ENCODE assay signal across 22 cellular contexts in genomic region chr1:6674796-6675195, GRCh38. TPM values are rescaled to one million over a fixed set of nuclear protein-coding genes. Genes with fewer than 3 reads are reported as not detected.
DNase-seq lines count a peak whose midpoint lies in the region; ATAC-seq lines count a peak whose summit lies in the region.
"Had no signal": no experiment of that assay in that cellular context is flagged by ENCODE, and none has a peak within 500 bp of the region (broad histone marks: within the 10 kb centered on the region; RNA-seq: fewer than 3 reads in every experiment).

No MANE protein-coding gene starts in this region.

- H3K36me3 Mint-ChIP-seq in stimulated activated naive B cell treated with anti-CD40 and anti-IgM and Interleukin-4, amounts not matched to agents 10 μg/mL and 1 μg/mL and 100 μg/mL, for 72 hours: peaks cover 33 to 55% of the 10 kb centered on the region in 2 donors

- DNase-seq in NCI-H1694 treated with DMSO at 0.1 percent for 48 hours (lab: John Stamatoyannopoulos, UW) (peak; percentile 5), NCI-H1694 (lab: John Stamatoyannopoulos, UW) (no peak), NCI-H524 treated with DMSO at 0.1 percent for 48 hours (lab: John Stamatoyannopoulos, UW) (peak; percentile 82), kidney glomerular epithelial cell (lab: John Stamatoyannopoulos, UW) (peak; percentile 44), D341Med (ENCODE audit: low spot score) (no peak), cerebellar nuclear complex (lab: John Stamatoyannopoulos, UW) (no peak)
- DNase-seq in stimulated activated naive B cell treated with anti-CD40 and anti-IgM and Interleukin-4, amounts not matched to agents 10 μg/mL and 1 μg/mL and 100 μg/mL, for 72 hours: no peak
- DNase-seq: ACHN; Calu3; CD4-positive, alpha-beta memory T cell; DMS79; Kasumi-1; NCI-H1048; NCI-H1417 treated with DMSO at 0.1 percent for 48 hours; NCI-H2081; NCI-H748 treated with DMSO at 0.1 percent for 48 hours; T-helper 1 cell had no signal

- H3K4me1 ChIP-seq in skeletal muscle tissue (ENCODE audit: control insufficient read depth in 3 of 3, insufficient read depth in 3 of 3, low read length in 3 of 3): peaks cover 11 to 14% (median 14%) of the 10 kb centered on the region in 3 donors
- H3K4me1 ChIP-seq: BLaER1 treated with 17β-estradiol and CSF1 and Interleukin-3, amounts not matched to agents 10 nM and 100 nM; SJSA1 had no signal

- H3K4me3 ChIP-seq in skeletal muscle tissue (ENCODE audit: low read length in 3 of 3): no peak overlapping the region
- H3K4me3 ChIP-seq: BLaER1 treated with 17β-estradiol and CSF1 and Interleukin-3, amounts not matched to agents 10 nM and 100 nM; SJSA1 had no signal

- peak overlapping the region; percentile 6 for H3K27ac ChIP-seq in skeletal muscle tissue (ENCODE audit: low read depth, low read length)
- H3K27ac ChIP-seq: 22Rv1; BLaER1 treated with 17β-estradiol and CSF1 and Interleukin-3, amounts not matched to agents 10 nM and 100 nM; SJSA1 had no signal

- no peak overlapping the region for H3K4me3 Mint-ChIP-seq in stimulated activated naive B cell treated with anti-CD40 and anti-IgM and Interleukin-4, amounts not matched to agents 10 μg/mL and 1 μg/mL and 100 μg/mL, for 72 hours
- H3K4me3 Mint-ChIP-seq: CD4-positive, alpha-beta memory T cell had no signal

- H3K27me3 Mint-ChIP-seq in stimulated activated naive B cell treated with anti-CD40 and anti-IgM and Interleukin-4, amounts not matched to agents 10 μg/mL and 1 μg/mL and 100 μg/mL, for 72 hours: no peaks in the 10 kb centered on the region
- H3K27me3 Mint-ChIP-seq: CD4-positive, alpha-beta memory T cell had no signal

- H3K27ac Mint-ChIP-seq in stimulated activated naive B cell treated with anti-CD40 and anti-IgM and Interleukin-4, amounts not matched to agents 10 μg/mL and 1 μg/mL and 100 μg/mL, for 72 hours: no peak overlapping the region
- H3K27ac Mint-ChIP-seq: CD4-positive, alpha-beta memory T cell had no signal

- H3K9me3 Mint-ChIP-seq in stimulated activated naive B cell treated with anti-CD40 and anti-IgM and Interleukin-4, amounts not matched to agents 10 μg/mL and 1 μg/mL and 100 μg/mL, for 72 hours: no peaks in the 10 kb centered on the region
- H3K9me3 Mint-ChIP-seq: CD4-positive, alpha-beta memory T cell had no signal

- ATAC-seq in stimulated activated naive B cell treated with anti-CD40 and anti-IgM and Interleukin-4, amounts not matched to agents 10 μg/mL and 1 μg/mL and 100 μg/mL, for 72 hours (replicated peaks): no peak
- ATAC-seq: Right ventricle myocardium inferior had no signal

- no peaks in the 10 kb centered on the region for H3K4me1 Mint-ChIP-seq in stimulated activated naive B cell treated with anti-CD40 and anti-IgM and Interleukin-4, amounts not matched to agents 10 μg/mL and 1 μg/mL and 100 μg/mL, for 72 hours

- no peak overlapping the region for H3K9ac ChIP-seq in skeletal muscle tissue (ENCODE audit: low read depth in 1 of 3, low read length in 3 of 3)
- H3K9ac ChIP-seq: BLaER1 treated with 17β-estradiol and CSF1 and Interleukin-3, amounts not matched to agents 10 nM and 100 nM had no signal

- no peaks in the 10 kb centered on the region for H3K9me3 ChIP-seq in skeletal muscle tissue (ENCODE audit: control insufficient read depth in 3 of 3, low read length in 3 of 3)
- H3K9me3 ChIP-seq: BLaER1 treated with 17β-estradiol and CSF1 and Interleukin-3, amounts not matched to agents 10 nM and 100 nM; SJSA1 had no signal

- H3K36me3 ChIP-seq in skeletal muscle tissue (ENCODE audit: control insufficient read depth in 3 of 3, insufficient read depth in 3 of 3, low read length in 3 of 3): peaks cover 18 to 40% (median 24%) of the 10 kb centered on the region in 3 donors

- no peaks in the 10 kb centered on the region for H3K27me3 ChIP-seq in skeletal muscle tissue (ENCODE audit: control insufficient read depth in 3 of 3, insufficient read depth in 3 of 3, low read length in 3 of 3)
- H3K27me3 ChIP-seq: BLaER1 treated with 17β-estradiol and CSF1 and Interleukin-3, amounts not matched to agents 10 nM and 100 nM; SJSA1 had no signal

RNA-seq across cellular contexts. Expression of gene DNAJC11, which starts 26.8 kb away (rescaled TPM):
- 26.6 TPM for total RNA-seq in skeletal muscle tissue

RNA-seq across cellular contexts. Expression of gene THAP3, which starts 50.1 kb away (rescaled TPM):
- 25.6 TPM for total RNA-seq in skeletal muscle tissue

Comparison
In these comparisons a context has a peak if more than half of its experiments do, and no peak if none do; other contexts are left out.
1. DNase-seq: peak in NCI-H1694 treated with DMSO at 0.1 percent for 48 hours (single experiment), NCI-H524 treated with DMSO at 0.1 percent for 48 hours (single experiment) and kidney glomerular epithelial cell (single experiment); none in NCI-H1694 (single experiment), D341Med (single experiment), cerebellar nuclear complex (0 of 2) and stimulated activated naive B cell treated with anti-CD40 and anti-IgM and Interleukin-4, amounts not matched to agents 10 μg/mL and 1 μg/mL and 100 μg/mL, for 72 hours (single experiment).